Comparison of ENCODE assay signal across 1 cellular context in the genomic region with DNA sequence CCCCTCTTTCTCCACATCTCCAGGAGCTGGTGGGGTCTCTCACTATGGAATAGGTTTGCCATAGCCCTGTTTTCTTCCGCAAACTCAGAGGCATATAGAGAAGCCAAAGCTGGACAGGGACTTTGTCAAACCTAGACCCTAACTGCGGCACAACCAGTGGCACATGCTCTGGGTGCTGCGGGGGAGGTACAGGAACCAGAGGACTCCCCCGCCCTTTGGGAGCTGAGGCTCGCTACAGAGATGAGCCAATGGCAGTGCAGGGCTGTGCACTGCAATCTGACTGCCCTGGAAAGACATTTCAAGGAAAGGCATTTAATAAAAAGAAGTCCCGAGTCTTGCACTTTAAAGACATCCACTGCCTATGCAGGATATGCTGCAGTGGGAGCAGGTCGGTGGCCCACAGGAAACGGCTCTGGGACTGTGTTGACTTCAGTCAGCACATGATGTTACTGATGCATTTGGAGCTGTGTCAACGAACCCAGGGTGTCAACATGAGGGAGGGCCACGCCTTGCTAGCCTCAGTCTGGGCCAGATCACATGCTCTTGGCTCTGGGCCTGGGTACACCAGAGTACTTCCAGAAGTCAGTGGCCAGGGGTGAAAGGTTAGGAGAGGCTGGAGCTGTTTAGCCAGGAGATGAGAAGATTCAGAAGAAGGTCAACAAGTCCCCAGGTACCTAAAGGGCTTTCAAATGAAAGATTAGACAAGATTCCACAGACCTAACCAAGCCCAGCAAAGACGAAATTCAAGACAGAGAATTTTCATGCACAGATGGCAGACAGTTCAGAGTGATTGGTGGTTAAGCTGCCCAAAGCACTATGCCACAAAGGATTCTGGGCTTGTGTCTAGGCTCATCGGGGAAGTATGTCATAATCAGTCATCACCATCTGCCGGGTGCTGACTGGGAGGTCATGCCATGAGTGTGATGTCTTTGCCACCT.
TF ChIP-seq lines count a peak whose summit lies in the region.

No MANE protein-coding gene starts in this region.

TF ChIP-seq in HepG2, 621 proteins besides CTCF, POLR2A, EP300 and RAD21 (continued from another document and continues in another):
- TF ChIP-seq, protein P1, sequence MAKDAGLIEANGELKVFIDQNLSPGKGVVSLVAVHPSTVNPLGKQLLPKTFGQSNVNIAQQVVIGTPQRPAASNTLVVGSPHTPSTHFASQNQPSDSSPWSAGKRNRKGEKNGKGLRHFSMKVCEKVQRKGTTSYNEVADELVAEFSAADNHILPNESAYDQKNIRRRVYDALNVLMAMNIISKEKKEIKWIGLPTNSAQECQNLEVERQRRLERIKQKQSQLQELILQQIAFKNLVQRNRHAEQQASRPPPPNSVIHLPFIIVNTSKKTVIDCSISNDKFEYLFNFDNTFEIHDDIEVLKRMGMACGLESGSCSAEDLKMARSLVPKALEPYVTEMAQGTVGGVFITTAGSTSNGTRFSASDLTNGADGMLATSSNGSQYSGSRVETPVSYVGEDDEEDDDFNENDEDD (CRISPR knock-in tag; IDR thresholded peaks at IDR 0.05; ENCODE audit: borderline replicate concordance), result peak; percentile 80; the same call in 1 of the 2 replicates
- TF ChIP-seq, protein P2, sequence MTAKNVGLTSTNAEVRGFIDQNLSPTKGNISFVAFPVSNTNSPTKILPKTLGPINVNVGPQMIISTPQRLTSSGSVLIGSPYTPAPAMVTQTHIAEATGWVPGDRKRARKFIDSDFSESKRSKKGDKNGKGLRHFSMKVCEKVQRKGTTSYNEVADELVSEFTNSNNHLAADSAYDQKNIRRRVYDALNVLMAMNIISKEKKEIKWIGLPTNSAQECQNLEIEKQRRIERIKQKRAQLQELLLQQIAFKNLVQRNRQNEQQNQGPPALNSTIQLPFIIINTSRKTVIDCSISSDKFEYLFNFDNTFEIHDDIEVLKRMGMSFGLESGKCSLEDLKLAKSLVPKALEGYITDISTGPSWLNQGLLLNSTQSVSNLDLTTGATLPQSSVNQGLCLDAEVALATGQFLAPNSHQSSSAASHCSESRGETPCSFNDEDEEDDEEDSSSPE (CRISPR knock-in tag; IDR thresholded peaks at IDR 0.05), result 0 out of 2 replicates have a peak, but pooled peaks have one; percentile 29
- no peak for TF ChIP-seq PHB2 (IDR thresholded peaks at IDR 0.05; ENCODE audit: partially characterized antibody)
- TF ChIP-seq NFYB (CRISPR knock-in tag; IDR thresholded peaks at IDR 0.05), result no peak; the same call in 1 of the 2 replicates
- TF ChIP-seq ZNF737 (CRISPR knock-in tag; IDR thresholded peaks at IDR 0.05; ENCODE audit: borderline replicate concordance), result no peak
- TF ChIP-seq ZNF605 (CRISPR knock-in tag; IDR thresholded peaks at IDR 0.05), result 0 out of 2 replicates have a peak, but pooled peaks have one; percentile 39
- TF ChIP-seq HMG20B (CRISPR knock-in tag; conservative IDR thresholded peaks at IDR 0.05), result no peak
- TF ChIP-seq, protein P3, sequence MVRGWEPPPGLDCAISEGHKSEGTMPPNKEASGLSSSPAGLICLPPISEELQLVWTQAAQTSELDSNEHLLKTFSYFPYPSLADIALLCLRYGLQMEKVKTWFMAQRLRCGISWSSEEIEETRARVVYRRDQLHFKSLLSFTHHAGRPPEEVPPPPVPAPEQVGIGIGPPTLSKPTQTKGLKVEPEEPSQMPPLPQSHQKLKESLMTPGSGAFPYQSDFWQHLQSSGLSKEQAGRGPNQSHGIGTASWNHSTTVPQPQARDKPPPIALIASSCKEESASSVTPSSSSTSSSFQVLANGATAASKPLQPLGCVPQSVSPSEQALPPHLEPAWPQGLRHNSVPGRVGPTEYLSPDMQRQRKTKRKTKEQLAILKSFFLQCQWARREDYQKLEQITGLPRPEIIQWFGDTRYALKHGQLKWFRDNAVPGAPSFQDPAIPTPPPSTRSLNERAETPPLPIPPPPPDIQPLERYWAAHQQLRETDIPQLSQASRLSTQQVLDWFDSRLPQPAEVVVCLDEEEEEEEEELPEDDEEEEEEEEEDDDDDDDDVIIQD (CRISPR knock-in tag; IDR thresholded peaks at IDR 0.05; ENCODE audit: low read depth), result peak; percentile 83
- peak; percentile 35; the same call in 1 of the 2 replicates for TF ChIP-seq ZMYM3 (CRISPR knock-in tag; IDR thresholded peaks at IDR 0.05)
- peak; percentile 76; the same call in 1 of the 2 replicates for TF ChIP-seq TGIF2 (CRISPR knock-in tag; IDR thresholded peaks at IDR 0.05)
- TF ChIP-seq SP2 (CRISPR knock-in tag; IDR thresholded peaks at IDR 0.05), result no peak
- no peak for TF ChIP-seq TOPORS (CRISPR knock-in tag; IDR thresholded peaks at IDR 0.05)
- peak; percentile 67 for TF ChIP-seq BCL6 (CRISPR knock-in tag; IDR thresholded peaks at IDR 0.05)
- TF ChIP-seq MEF2D (CRISPR knock-in tag; IDR thresholded peaks at IDR 0.05), result peak; percentile 67
- TF ChIP-seq RNF2 (conservative IDR thresholded peaks at IDR 0.05; ENCODE audit: low read depth), result no peak
- TF ChIP-seq, protein P4, sequence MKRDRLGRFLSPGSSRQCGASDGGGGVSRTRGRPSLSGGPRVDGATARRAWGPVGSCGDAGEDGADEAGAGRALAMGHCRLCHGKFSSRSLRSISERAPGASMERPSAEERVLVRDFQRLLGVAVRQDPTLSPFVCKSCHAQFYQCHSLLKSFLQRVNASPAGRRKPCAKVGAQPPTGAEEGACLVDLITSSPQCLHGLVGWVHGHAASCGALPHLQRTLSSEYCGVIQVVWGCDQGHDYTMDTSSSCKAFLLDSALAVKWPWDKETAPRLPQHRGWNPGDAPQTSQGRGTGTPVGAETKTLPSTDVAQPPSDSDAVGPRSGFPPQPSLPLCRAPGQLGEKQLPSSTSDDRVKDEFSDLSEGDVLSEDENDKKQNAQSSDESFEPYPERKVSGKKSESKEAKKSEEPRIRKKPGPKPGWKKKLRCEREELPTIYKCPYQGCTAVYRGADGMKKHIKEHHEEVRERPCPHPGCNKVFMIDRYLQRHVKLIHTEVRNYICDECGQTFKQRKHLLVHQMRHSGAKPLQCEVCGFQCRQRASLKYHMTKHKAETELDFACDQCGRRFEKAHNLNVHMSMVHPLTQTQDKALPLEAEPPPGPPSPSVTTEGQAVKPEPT (CRISPR knock-in tag; IDR thresholded peaks at IDR 0.05; ENCODE audit: low read depth), result no peak
- TF ChIP-seq PHF8 (CRISPR knock-in tag; IDR thresholded peaks at IDR 0.05), result no peak
- no peak for TF ChIP-seq ZNF382 (CRISPR knock-in tag; IDR thresholded peaks at IDR 0.05; ENCODE audit: borderline replicate concordance)
- peak; percentile 68; the same call in 1 of the 2 replicates for TF ChIP-seq YEATS2 (CRISPR knock-in tag; IDR thresholded peaks at IDR 0.05; ENCODE audit: borderline replicate concordance)
- TF ChIP-seq ZNF160 (CRISPR knock-in tag; IDR thresholded peaks at IDR 0.05), result no peak
- TF ChIP-seq, protein P5, sequence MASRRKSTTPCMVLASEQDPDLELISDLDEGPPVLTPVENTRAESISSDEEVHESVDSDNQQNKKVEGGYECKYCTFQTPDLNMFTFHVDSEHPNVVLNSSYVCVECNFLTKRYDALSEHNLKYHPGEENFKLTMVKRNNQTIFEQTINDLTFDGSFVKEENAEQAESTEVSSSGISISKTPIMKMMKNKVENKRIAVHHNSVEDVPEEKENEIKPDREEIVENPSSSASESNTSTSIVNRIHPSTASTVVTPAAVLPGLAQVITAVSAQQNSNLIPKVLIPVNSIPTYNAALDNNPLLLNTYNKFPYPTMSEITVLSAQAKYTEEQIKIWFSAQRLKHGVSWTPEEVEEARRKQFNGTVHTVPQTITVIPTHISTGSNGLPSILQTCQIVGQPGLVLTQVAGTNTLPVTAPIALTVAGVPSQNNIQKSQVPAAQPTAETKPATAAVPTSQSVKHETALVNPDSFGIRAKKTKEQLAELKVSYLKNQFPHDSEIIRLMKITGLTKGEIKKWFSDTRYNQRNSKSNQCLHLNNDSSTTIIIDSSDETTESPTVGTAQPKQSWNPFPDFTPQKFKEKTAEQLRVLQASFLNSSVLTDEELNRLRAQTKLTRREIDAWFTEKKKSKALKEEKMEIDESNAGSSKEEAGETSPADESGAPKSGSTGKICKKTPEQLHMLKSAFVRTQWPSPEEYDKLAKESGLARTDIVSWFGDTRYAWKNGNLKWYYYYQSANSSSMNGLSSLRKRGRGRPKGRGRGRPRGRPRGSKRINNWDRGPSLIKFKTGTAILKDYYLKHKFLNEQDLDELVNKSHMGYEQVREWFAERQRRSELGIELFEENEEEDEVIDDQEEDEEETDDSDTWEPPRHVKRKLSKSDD (CRISPR knock-in tag; IDR thresholded peaks at IDR 0.05; ENCODE audit: low read depth), result no peak
- TF ChIP-seq, protein P6, sequence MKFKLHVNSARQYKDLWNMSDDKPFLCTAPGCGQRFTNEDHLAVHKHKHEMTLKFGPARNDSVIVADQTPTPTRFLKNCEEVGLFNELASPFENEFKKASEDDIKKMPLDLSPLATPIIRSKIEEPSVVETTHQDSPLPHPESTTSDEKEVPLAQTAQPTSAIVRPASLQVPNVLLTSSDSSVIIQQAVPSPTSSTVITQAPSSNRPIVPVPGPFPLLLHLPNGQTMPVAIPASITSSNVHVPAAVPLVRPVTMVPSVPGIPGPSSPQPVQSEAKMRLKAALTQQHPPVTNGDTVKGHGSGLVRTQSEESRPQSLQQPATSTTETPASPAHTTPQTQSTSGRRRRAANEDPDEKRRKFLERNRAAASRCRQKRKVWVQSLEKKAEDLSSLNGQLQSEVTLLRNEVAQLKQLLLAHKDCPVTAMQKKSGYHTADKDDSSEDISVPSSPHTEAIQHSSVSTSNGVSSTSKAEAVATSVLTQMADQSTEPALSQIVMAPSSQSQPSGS (CRISPR knock-in tag; IDR thresholded peaks at IDR 0.05), result no peak
- TF ChIP-seq, protein P7, sequence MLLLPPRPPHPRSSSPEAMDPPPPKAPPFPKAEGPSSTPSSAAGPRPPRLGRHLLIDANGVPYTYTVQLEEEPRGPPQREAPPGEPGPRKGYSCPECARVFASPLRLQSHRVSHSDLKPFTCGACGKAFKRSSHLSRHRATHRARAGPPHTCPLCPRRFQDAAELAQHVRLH (CRISPR knock-in tag; IDR thresholded peaks at IDR 0.05; ENCODE audit: borderline replicate concordance, low read depth), result peak; percentile 69; the same call in 1 of the 2 replicates
- TF ChIP-seq, protein P8, sequence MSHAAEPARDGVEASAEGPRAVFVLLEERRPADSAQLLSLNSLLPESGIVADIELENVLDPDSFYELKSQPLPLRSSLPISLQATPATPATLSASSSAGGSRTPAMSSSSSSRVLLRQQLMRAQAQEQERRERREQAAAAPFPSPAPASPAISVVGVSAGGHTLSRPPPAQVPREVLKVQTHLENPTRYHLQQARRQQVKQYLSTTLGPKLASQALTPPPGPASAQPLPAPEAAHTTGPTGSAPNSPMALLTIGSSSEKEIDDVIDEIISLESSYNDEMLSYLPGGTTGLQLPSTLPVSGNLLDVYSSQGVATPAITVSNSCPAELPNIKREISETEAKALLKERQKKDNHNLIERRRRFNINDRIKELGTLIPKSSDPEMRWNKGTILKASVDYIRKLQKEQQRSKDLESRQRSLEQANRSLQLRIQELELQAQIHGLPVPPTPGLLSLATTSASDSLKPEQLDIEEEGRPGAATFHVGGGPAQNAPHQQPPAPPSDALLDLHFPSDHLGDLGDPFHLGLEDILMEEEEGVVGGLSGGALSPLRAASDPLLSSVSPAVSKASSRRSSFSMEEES (CRISPR knock-in tag; IDR thresholded peaks at IDR 0.05), result peak; percentile 99
- 0 out of 2 replicates have a peak, but pooled peaks have one; percentile 41 for TF ChIP-seq ARNTL (CRISPR knock-in tag; IDR thresholded peaks at IDR 0.05)
- no peak for TF ChIP-seq ZFP90 (CRISPR knock-in tag; IDR thresholded peaks at IDR 0.05; ENCODE audit: borderline replicate concordance)
- peak; percentile 63 for TF ChIP-seq NR2F6 (IDR thresholded peaks at IDR 0.05)
- TF ChIP-seq NR2F6 (CRISPR knock-in tag; IDR thresholded peaks at IDR 0.05), result peak; percentile 91
- no peak for TF ChIP-seq ISX (CRISPR knock-in tag; conservative IDR thresholded peaks at IDR 0.05)
- TF ChIP-seq FOXM1 (CRISPR knock-in tag; IDR thresholded peaks at IDR 0.05), result no peak
- TF ChIP-seq MED1 (CRISPR knock-in tag; IDR thresholded peaks at IDR 0.05), result peak; percentile 72
- TF ChIP-seq KMT2B (CRISPR knock-in tag; IDR thresholded peaks at IDR 0.05), result peak; percentile 30; the same call in 1 of the 2 replicates
- TF ChIP-seq ZNF619 (CRISPR knock-in tag; IDR thresholded peaks at IDR 0.05), result no peak
- TF ChIP-seq, protein P9, sequence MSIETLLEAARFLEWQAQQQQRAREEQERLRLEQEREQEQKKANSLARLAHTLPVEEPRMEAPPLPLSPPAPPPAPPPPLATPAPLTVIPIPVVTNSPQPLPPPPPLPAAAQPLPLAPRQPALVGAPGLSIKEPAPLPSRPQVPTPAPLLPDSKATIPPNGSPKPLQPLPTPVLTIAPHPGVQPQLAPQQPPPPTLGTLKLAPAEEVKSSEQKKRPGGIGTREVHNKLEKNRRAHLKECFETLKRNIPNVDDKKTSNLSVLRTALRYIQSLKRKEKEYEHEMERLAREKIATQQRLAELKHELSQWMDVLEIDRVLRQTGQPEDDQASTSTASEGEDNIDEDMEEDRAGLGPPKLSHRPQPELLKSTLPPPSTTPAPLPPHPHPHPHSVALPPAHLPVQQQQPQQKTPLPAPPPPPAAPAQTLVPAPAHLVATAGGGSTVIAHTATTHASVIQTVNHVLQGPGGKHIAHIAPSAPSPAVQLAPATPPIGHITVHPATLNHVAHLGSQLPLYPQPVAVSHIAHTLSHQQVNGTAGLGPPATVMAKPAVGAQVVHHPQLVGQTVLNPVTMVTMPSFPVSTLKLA (IDR thresholded peaks at IDR 0.05), result peak; percentile 74
- no peak for TF ChIP-seq ZNF557 (CRISPR knock-in tag; IDR thresholded peaks at IDR 0.05)
- TF ChIP-seq, protein P10, sequence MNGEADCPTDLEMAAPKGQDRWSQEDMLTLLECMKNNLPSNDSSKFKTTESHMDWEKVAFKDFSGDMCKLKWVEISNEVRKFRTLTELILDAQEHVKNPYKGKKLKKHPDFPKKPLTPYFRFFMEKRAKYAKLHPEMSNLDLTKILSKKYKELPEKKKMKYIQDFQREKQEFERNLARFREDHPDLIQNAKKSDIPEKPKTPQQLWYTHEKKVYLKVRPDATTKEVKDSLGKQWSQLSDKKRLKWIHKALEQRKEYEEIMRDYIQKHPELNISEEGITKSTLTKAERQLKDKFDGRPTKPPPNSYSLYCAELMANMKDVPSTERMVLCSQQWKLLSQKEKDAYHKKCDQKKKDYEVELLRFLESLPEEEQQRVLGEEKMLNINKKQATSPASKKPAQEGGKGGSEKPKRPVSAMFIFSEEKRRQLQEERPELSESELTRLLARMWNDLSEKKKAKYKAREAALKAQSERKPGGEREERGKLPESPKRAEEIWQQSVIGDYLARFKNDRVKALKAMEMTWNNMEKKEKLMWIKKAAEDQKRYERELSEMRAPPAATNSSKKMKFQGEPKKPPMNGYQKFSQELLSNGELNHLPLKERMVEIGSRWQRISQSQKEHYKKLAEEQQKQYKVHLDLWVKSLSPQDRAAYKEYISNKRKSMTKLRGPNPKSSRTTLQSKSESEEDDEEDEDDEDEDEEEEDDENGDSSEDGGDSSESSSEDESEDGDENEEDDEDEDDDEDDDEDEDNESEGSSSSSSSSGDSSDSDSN (CRISPR knock-in tag; IDR thresholded peaks at IDR 0.05), result no peak
- no peak for TF ChIP-seq ZNF230 (CRISPR knock-in tag; IDR thresholded peaks at IDR 0.05)
- TF ChIP-seq RARA (CRISPR knock-in tag; IDR thresholded peaks at IDR 0.05), result peak; percentile 86
- no peak for TF ChIP-seq CBX1 (IDR thresholded peaks at IDR 0.05; ENCODE audit: low read depth)
- TF ChIP-seq, protein P11, sequence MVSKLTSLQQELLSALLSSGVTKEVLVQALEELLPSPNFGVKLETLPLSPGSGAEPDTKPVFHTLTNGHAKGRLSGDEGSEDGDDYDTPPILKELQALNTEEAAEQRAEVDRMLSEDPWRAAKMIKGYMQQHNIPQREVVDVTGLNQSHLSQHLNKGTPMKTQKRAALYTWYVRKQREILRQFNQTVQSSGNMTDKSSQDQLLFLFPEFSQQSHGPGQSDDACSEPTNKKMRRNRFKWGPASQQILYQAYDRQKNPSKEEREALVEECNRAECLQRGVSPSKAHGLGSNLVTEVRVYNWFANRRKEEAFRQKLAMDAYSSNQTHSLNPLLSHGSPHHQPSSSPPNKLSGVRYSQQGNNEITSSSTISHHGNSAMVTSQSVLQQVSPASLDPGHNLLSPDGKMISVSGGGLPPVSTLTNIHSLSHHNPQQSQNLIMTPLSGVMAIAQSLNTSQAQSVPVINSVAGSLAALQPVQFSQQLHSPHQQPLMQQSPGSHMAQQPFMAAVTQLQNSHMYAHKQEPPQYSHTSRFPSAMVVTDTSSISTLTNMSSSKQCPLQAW (CRISPR knock-in tag; IDR thresholded peaks at IDR 0.05), result no peak
- TF ChIP-seq ZC3H13 (CRISPR knock-in tag; IDR thresholded peaks at IDR 0.05), result no peak
